Comparison of ENCODE assay signal across 21 cellular contexts in the genomic region with DNA sequence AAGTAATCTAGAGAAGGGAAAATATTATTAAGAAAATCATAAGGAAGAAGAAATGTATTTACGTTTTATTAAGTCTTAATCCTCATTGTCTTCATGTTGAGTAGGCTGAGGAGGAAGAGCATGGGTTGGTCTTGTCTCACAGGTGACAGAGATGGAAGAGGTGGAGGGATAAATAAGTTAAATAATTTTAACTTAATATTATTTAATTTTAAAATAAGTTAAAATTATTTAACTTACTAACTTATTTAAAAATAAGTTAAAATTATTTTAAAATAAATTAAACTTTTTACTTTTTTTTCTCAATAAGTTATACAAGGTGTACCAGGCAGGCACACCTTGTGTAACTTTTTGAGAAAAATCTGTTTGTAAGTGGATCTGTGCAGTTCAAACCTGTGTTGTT. TPM values are rescaled to one million over a fixed set of nuclear protein-coding genes. Genes with fewer than 3 reads are reported as not detected.
DNase-seq lines count a peak whose midpoint lies in the region; ATAC-seq, FAIRE-seq and TF ChIP-seq lines count a peak whose summit lies in the region.
"Had no signal": no experiment of that assay in that cellular context is flagged by ENCODE, and none has a peak within 500 bp of the region (broad histone marks: within the 10 kb centered on the region; RNA-seq: fewer than 3 reads in every experiment).

No MANE protein-coding gene starts in this region.

- H3K9me3 ChIP-seq in pancreas, result no peaks in the 10 kb centered on the region
- H3K9me3 ChIP-seq: A549 had no signal

- H3K27ac ChIP-seq in pancreas, result no peak overlapping the region
- H3K27ac ChIP-seq: 22Rv1, A549 had no signal

- ATAC-seq in pancreas (no peak), GM21576 (IDR thresholded peaks at IDR 0.05; ENCODE audit: unreplicated experiment) (no peak)
- ATAC-seq: GM23338 had no signal

- no peak for TF ChIP-seq CTCF in pancreas (IDR thresholded peaks at IDR 0.05)

- no peaks in the 10 kb centered on the region for H3K36me3 ChIP-seq in pancreas
- H3K36me3 ChIP-seq: HAP-1 had no signal

- DNase-seq in pancreas (no peak), NCI-H748 treated with DMSO at 0.1 percent for 48 hours (lab: John Stamatoyannopoulos, UW) (no peak), kidney glomerular epithelial cell (lab: John Stamatoyannopoulos, UW) (no peak)
- DNase-seq: ACHN; C1 segment of cervical spinal cord; Calu3; CD4-positive, alpha-beta memory T cell; COR-L47; DMS79 treated with DMSO at 0.1 percent for 48 hours; HFFc6 had no signal

- FAIRE-seq in A204.1 (lab: Jason Lieb, UNC) (peak; percentile 52), TTC549 (lab: Jason Lieb, UNC) (peak; percentile 23), endometrium (lab: Jason Lieb, UNC) (peak; percentile 26), pancreas (lab: Jason Lieb, UNC) (peak; percentile 60)
- FAIRE-seq: A549, GM12892, GM19239 had no signal

- no peaks in the 10 kb centered on the region for H3K4me1 ChIP-seq in pancreas
- H3K4me1 ChIP-seq: A549, HAP-1 had no signal

- intact Hi-C loops in pancreas (cut with DNase I), result no loop called here

- H3K27me3 ChIP-seq in pancreas, result no peaks in the 10 kb centered on the region

- no peak overlapping the region for H3K4me3 ChIP-seq in pancreas
- H3K4me3 ChIP-seq: A549, GM23338, HAP-1 had no signal

- WGBS in pancreas, 2 donors, result 73 to 77% methylated on average over 1 of the region's 1 CpG

RNA-seq across cellular contexts. Expression of a gene that starts 36.6 kb away (rescaled TPM):
- total RNA-seq in pancreas, result under 1 TPM; 0.28 to 0.81 (median 0.68) TPM
- 1 to 10 TPM in 1 of 2 donors, under 1 TPM in 1; 0.95 to 1.2 TPM for polyA plus RNA-seq in pancreas
- total RNA-seq: HFFc6 had no signal
- polyA plus RNA-seq: BJ; CD4-positive, alpha-beta memory T cell had no signal
